In the genomic region with DNA sequence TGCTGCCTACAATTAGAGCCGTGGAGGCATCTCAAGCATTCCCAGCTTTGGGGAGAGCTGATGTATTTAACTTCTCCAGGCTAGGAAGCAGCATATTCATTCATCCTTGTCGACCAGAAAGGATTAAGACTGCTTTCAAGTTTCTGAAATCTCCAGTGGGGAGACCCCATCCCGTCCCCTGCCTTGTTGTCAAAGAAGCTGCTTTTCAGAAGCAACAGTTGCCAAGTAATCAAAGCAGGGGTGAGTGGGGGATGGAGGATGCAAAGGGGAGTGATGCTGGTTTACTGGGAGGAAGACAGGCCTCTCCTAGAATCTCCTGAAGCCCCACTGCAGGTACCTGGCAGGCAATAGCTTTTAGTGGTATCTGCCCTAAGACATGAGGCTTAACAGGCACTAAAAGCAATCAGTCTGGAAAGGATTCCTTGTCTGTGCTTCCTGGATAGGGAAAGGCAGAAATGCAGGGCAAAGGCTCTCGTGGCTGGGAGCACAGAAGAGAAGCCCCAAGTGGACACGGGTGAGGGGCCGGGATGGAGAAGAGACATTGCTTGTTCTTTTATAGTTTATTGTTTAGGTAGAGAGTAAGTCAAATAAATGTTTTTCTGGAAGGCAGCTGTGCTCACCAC, we compare ENCODE assay signal across 2 cellular contexts.
TF ChIP-seq lines count a peak whose summit lies in the region.

No MANE protein-coding gene starts in this region.

TF ChIP-seq in GM23338, 12 proteins besides CTCF, POLR2A, EP300 and RAD21 (continued from another document):
- TF ChIP-seq JUNB (IDR thresholded peaks at IDR 0.05; ENCODE audit: unreplicated experiment) (no peak), POLR2AphosphoS5 (IDR thresholded peaks at IDR 0.05; ENCODE audit: low read depth) (no peak), ZNF331 (CRISPR knock-in tag; IDR thresholded peaks at IDR 0.05; ENCODE audit: low read depth) (no peak)

TF ChIP-seq in WTC11, 78 proteins besides CTCF, POLR2A, EP300 and RAD21 (continued from another document):
- TF ChIP-seq, protein P1, sequence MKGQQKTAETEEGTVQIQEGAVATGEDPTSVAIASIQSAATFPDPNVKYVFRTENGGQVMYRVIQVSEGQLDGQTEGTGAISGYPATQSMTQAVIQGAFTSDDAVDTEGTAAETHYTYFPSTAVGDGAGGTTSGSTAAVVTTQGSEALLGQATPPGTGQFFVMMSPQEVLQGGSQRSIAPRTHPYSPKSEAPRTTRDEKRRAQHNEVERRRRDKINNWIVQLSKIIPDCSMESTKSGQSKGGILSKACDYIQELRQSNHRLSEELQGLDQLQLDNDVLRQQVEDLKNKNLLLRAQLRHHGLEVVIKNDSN (CRISPR knock-in tag; IDR thresholded peaks at IDR 0.05) = no peak
- TF ChIP-seq, protein P2, sequence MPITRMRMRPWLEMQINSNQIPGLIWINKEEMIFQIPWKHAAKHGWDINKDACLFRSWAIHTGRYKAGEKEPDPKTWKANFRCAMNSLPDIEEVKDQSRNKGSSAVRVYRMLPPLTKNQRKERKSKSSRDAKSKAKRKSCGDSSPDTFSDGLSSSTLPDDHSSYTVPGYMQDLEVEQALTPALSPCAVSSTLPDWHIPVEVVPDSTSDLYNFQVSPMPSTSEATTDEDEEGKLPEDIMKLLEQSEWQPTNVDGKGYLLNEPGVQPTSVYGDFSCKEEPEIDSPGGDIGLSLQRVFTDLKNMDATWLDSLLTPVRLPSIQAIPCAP (CRISPR knock-in tag; IDR thresholded peaks at IDR 0.05) = no peak
- no peak for TF ChIP-seq CREM (CRISPR knock-in tag; IDR thresholded peaks at IDR 0.05)
